Comparison of ENCODE assay signal across 21 cellular contexts in genomic region chr5:171640396-171640981, GRCh38.
A peak's percentile ranks its signal among the peaks of the same experiment; 100 is the strongest.
DNase-seq lines count a peak whose midpoint lies in the region; ATAC-seq, FAIRE-seq and TF ChIP-seq lines count a peak whose summit lies in the region.
"Had no signal": no experiment of that assay in that cellular context is flagged by ENCODE, and none has a peak within 500 bp of the region (broad histone marks: within the 10 kb centered on the region; RNA-seq: fewer than 3 reads in every experiment).

No MANE protein-coding gene starts in this region.

- no peaks in the 10 kb centered on the region for H3K9me3 ChIP-seq in left ventricle myocardium inferior (replicated peaks)
- H3K9me3 ChIP-seq: A549, BLaER1, SK-N-SH had no signal

- ATAC-seq in Right ventricle myocardium inferior (peak; percentile 84), SK-N-SH treated with all-trans-retinoic acid at 6 μM for 48 hours (no peak)
- ATAC-seq: A549, GM12878 had no signal

- H3K36me3 ChIP-seq in left ventricle myocardium inferior, result no peaks in the 10 kb centered on the region
- H3K36me3 ChIP-seq: BLaER1 had no signal

- peaks cover 29% of the 10 kb centered on the region for H3K4me1 ChIP-seq in left ventricle myocardium inferior
- H3K4me1 ChIP-seq: A549 had no signal

- H3K4me3 ChIP-seq in left ventricle myocardium inferior, result no peak overlapping the region
- H3K4me3 ChIP-seq: A549, BLaER1, GM12878 had no signal

- no peak for TF ChIP-seq CTCF in left ventricle myocardium inferior (IDR thresholded peaks at IDR 0.05; ENCODE audit: borderline replicate concordance)

- intact Hi-C loops in Right ventricle myocardium inferior (cut with DNase I) (loop anchor here (2.0 to 5.0 kb wide), 3 partner anchors 60 to 207 kb away; no protein-coding TSS in a partner anchor), cardiac septum (cut with DNase I) (loop anchor here (5.0 kb wide), 1 partner anchor 97 kb away; no protein-coding TSS in a partner anchor), left ventricle myocardium inferior (cut with micrococcal nuclease) (no loop called here)

- H3K27me3 ChIP-seq in left ventricle myocardium inferior (ENCODE audit: low read depth), result no peaks in the 10 kb centered on the region
- H3K27me3 ChIP-seq: BLaER1 had no signal

- peak overlapping the region; percentile 85 for H3K27ac ChIP-seq in left ventricle myocardium inferior (replicated peaks)
- H3K27ac ChIP-seq: A549, BLaER1 had no signal

- peak; percentile 43 for FAIRE-seq in endometrium (lab: Jason Lieb, UNC)
- FAIRE-seq: A549, GM12878, GM19239, H1 had no signal

- DNase-seq in Right ventricle myocardium inferior (ENCODE audit: missing footprints), result no peak
- DNase-seq in cardiac septum (ENCODE audit: low spot score), result no peak
- DNase-seq in left ventricle myocardium inferior, result peak; percentile 56
- DNase-seq in NCI-H345 (lab: John Stamatoyannopoulos, UW), result no peak
- no peak for DNase-seq in dermis blood vessel endothelial cell
- DNase-seq: CD4-positive, alpha-beta memory T cell; DMS153; KBM-7; NCI-H187 treated with DMSO at 0.1 percent for 48 hours; NCI-H2227 treated with DMSO at 0.1 percent for 48 hours; NCI-H526; OCI-M1; SHP77 treated with DMSO at 0.1 percent for 48 hours; SK-N-SH had no signal

TF ChIP-seq in SK-N-SH treated with all-trans-retinoic acid at 6 μM for 48 hours, 23 proteins besides CTCF, POLR2A, EP300 and RAD21:
- TF ChIP-seq POU6F1 (CRISPR knock-in tag; IDR thresholded peaks at IDR 0.05; ENCODE audit: borderline replicate concordance, low read depth) (no peak), TSHZ2 (CRISPR knock-in tag; IDR thresholded peaks at IDR 0.05) (no peak), SNAI2 (CRISPR knock-in tag; IDR thresholded peaks at IDR 0.05) (no peak), TOX (CRISPR knock-in tag; IDR thresholded peaks at IDR 0.05; ENCODE audit: borderline replicate concordance) (no peak), ARNTL (CRISPR knock-in tag; IDR thresholded peaks at IDR 0.05; ENCODE audit: borderline replicate concordance, low read depth) (no peak), ESRRG (CRISPR knock-in tag; IDR thresholded peaks at IDR 0.05) (no peak), ZNF8 (CRISPR knock-in tag; IDR thresholded peaks at IDR 0.05) (no peak), CSRNP3 (CRISPR knock-in tag; IDR thresholded peaks at IDR 0.05) (no peak), BACH2 (CRISPR knock-in tag; IDR thresholded peaks at IDR 0.05; ENCODE audit: borderline replicate concordance) (no peak), RARB (CRISPR knock-in tag; IDR thresholded peaks at IDR 0.05) (no peak), ZNF565 (CRISPR knock-in tag; conservative IDR thresholded peaks at IDR 0.05; ENCODE audit: low read depth) (no peak), ZFP3 (CRISPR knock-in tag; IDR thresholded peaks at IDR 0.05) (no peak), ZFP30 (CRISPR knock-in tag; IDR thresholded peaks at IDR 0.05) (no peak), GLIS3 (CRISPR knock-in tag; IDR thresholded peaks at IDR 0.05) (no peak)
